Comparison of ENCODE assay signal across 1 cellular context in genomic region chr15:63600001-63600645, GRCh38.
TF ChIP-seq lines count a peak whose summit lies in the region.

No MANE protein-coding gene starts in this region.

TF ChIP-seq in HepG2, 621 proteins besides CTCF, POLR2A, EP300 and RAD21 (continued from another document and continues in another):
- 0 out of 2 replicates have a peak, but pooled peaks have one; percentile 16 for TF ChIP-seq ZBTB4 (CRISPR knock-in tag; IDR thresholded peaks at IDR 0.05; ENCODE audit: borderline replicate concordance)
- TF ChIP-seq ZBTB25 (CRISPR knock-in tag; IDR thresholded peaks at IDR 0.05), result no peak
- TF ChIP-seq ZNF597 (CRISPR knock-in tag; IDR thresholded peaks at IDR 0.05), result no peak
- TF ChIP-seq SOX6 (IDR thresholded peaks at IDR 0.05), result no peak
- TF ChIP-seq SOX6 (CRISPR knock-in tag; IDR thresholded peaks at IDR 0.05), result no peak
- TF ChIP-seq ZNF337 (CRISPR knock-in tag; IDR thresholded peaks at IDR 0.05; ENCODE audit: borderline replicate concordance, low read depth), result no peak
- no peak for TF ChIP-seq SMAD1 (CRISPR knock-in tag; IDR thresholded peaks at IDR 0.05; ENCODE audit: borderline replicate concordance, low read depth)
- no peak for TF ChIP-seq NFATC3 (CRISPR knock-in tag; IDR thresholded peaks at IDR 0.05)
- TF ChIP-seq MXD1 (CRISPR knock-in tag; IDR thresholded peaks at IDR 0.05), result peak; percentile 59; the same call in 1 of the 2 replicates
- TF ChIP-seq E2F2 (CRISPR knock-in tag; IDR thresholded peaks at IDR 0.05; ENCODE audit: borderline replicate concordance), result no peak
- peak; percentile 50; the same call in 1 of the 2 replicates for TF ChIP-seq ZNF687 (CRISPR knock-in tag; IDR thresholded peaks at IDR 0.05)
- no peak for TF ChIP-seq TOPORS (CRISPR knock-in tag; IDR thresholded peaks at IDR 0.05)
- no peak for TF ChIP-seq GPN1 (CRISPR knock-in tag; IDR thresholded peaks at IDR 0.05; ENCODE audit: borderline replicate concordance)
- TF ChIP-seq ZNF331 (CRISPR knock-in tag; IDR thresholded peaks at IDR 0.05), result no peak
- TF ChIP-seq ERF (CRISPR knock-in tag; IDR thresholded peaks at IDR 0.05), result no peak; the same call in 1 of the 2 replicates
- no peak for TF ChIP-seq FOXC1 (CRISPR knock-in tag; IDR thresholded peaks at IDR 0.05; ENCODE audit: borderline replicate concordance)
- TF ChIP-seq DMAP1 (CRISPR knock-in tag; IDR thresholded peaks at IDR 0.05), result no peak
- TF ChIP-seq ARNTL (CRISPR knock-in tag; IDR thresholded peaks at IDR 0.05), result no peak
- no peak; the same call in 1 of the 2 replicates for TF ChIP-seq PITX1 (CRISPR knock-in tag; IDR thresholded peaks at IDR 0.05)
- no peak for TF ChIP-seq ZNF367 (CRISPR knock-in tag; IDR thresholded peaks at IDR 0.05; ENCODE audit: borderline replicate concordance)
- no peak for TF ChIP-seq PAF1 (CRISPR knock-in tag; IDR thresholded peaks at IDR 0.05)
- TF ChIP-seq ZNF224 (CRISPR knock-in tag; IDR thresholded peaks at IDR 0.05), result no peak; the same call in 1 of the 2 replicates
- TF ChIP-seq RCOR2 (CRISPR knock-in tag; IDR thresholded peaks at IDR 0.05), result no peak
- TF ChIP-seq MYPOP (CRISPR knock-in tag; IDR thresholded peaks at IDR 0.05), result no peak
- no peak for TF ChIP-seq ZNF740 (CRISPR knock-in tag; IDR thresholded peaks at IDR 0.05)
- no peak for TF ChIP-seq ARHGAP35 (CRISPR knock-in tag; IDR thresholded peaks at IDR 0.05; ENCODE audit: borderline replicate concordance)
- peak; percentile 51; the same call in 1 of the 2 replicates for TF ChIP-seq ZNF225 (CRISPR knock-in tag; IDR thresholded peaks at IDR 0.05)
- TF ChIP-seq ZNF329 (CRISPR knock-in tag; IDR thresholded peaks at IDR 0.05; ENCODE audit: low read depth), result no peak
- 0 out of 2 replicates have a peak, but pooled peaks have one; percentile 47 for TF ChIP-seq ZBTB2 (CRISPR knock-in tag; IDR thresholded peaks at IDR 0.05; ENCODE audit: low read depth)
- no peak for TF ChIP-seq ZNF407 (CRISPR knock-in tag; IDR thresholded peaks at IDR 0.05; ENCODE audit: not compliant biosample characterization)
- TF ChIP-seq ATF1 (CRISPR knock-in tag; IDR thresholded peaks at IDR 0.05), result no peak
- TF ChIP-seq ZNF550 (CRISPR knock-in tag; IDR thresholded peaks at IDR 0.05; ENCODE audit: borderline replicate concordance), result 0 out of 2 replicates have a peak, but pooled peaks have one; percentile 37
- TF ChIP-seq ZNF431 (CRISPR knock-in tag; IDR thresholded peaks at IDR 0.05; ENCODE audit: borderline replicate concordance, low read depth), result no peak
- no peak for TF ChIP-seq FIP1L1 (IDR thresholded peaks at IDR 0.05; ENCODE audit: borderline replicate concordance, insufficient read depth, low read depth, low read length)
- no peak for TF ChIP-seq TBX3 (IDR thresholded peaks at IDR 0.05; ENCODE audit: borderline replicate concordance)
- TF ChIP-seq ZNF124 (CRISPR knock-in tag; IDR thresholded peaks at IDR 0.05), result no peak
